ENCODE assay signal across 15 cellular contexts in the genomic region with DNA sequence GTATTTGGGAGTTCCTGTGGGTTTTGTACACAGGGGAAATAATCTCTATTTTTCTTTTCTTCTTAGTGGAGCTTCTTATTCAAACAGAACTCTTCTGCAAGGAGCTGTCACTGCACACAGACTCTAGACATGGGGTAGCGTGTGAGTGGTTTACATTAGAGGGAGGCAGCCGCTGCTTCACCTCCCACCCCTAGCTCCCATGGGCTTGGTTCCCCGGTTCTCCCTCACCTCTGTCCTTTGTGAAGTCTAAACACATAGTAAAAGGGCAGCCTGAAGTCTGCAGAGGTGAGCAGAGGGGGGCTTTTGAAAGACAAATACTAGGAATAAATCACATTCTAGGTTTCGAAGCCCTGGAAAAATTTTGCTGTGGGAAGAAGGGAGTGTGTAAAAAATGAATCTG. TPM values are rescaled to one million over a fixed set of nuclear protein-coding genes. Genes with fewer than 3 reads are reported as not detected.
DNase-seq lines count a peak whose midpoint lies in the region; ATAC-seq and TF ChIP-seq lines count a peak whose summit lies in the region.
"Had no signal": no experiment of that assay in that cellular context is flagged by ENCODE, and none has a peak within 500 bp of the region (broad histone marks: within the 10 kb centered on the region; RNA-seq: fewer than 3 reads in every experiment).

No MANE protein-coding gene starts in this region.

- no peaks in the 10 kb centered on the region for H3F3A ChIP-seq in GM23338 (replicated peaks; ENCODE audit: low read depth)

- WGBS in mesenchymal stem cell = 59% methylated on average over 3 of the region's 4 CpGs

- peaks cover 19% of the 10 kb centered on the region; the same call in 2 of the 3 replicates for H3K4me1 Mint-ChIP-seq in GM23338
- H3K4me1 Mint-ChIP-seq in activated T-cell treated with anti-CD3 and anti-CD28 coated beads, Interleukin-2, amount 50 U/mL, for 24 hours (ENCODE audit: low read depth) = no peaks in the 10 kb centered on the region
- H3K4me1 Mint-ChIP-seq: CD4-positive, CD25-positive, alpha-beta regulatory T cell had no signal

- H3K9me3 ChIP-seq in mesenchymal stem cell (ENCODE audit: control insufficient read depth, low read length) (no peaks in the 10 kb centered on the region), neuron (ENCODE audit: low read length) (no peaks in the 10 kb centered on the region)
- H3K9me3 ChIP-seq: BLaER1 treated with 17β-estradiol and CSF1 and Interleukin-3, amounts not matched to agents 10 nM and 100 nM had no signal

- no peak overlapping the region for H2BK12ac ChIP-seq in mesenchymal stem cell (ENCODE audit: low read length in 2 of 2)

- no peak overlapping the region for H2BK5ac ChIP-seq in mesenchymal stem cell (ENCODE audit: low read depth, low read length, poor library complexity, severe bottlenecking)

- H3K14ac ChIP-seq in mesenchymal stem cell (ENCODE audit: low read length in 2 of 2) = no peak overlapping the region

- no peak overlapping the region for H4K91ac ChIP-seq in mesenchymal stem cell (ENCODE audit: low read length)

- no peak for TF ChIP-seq CTCF in GM23338 (conservative IDR thresholded peaks at IDR 0.05; ENCODE audit: low read depth in 2 of 2)

- peaks cover 2% of the 10 kb centered on the region for H3K27me3 Mint-ChIP-seq in GM23338 (ENCODE audit: insufficient read depth, low read depth, poor library complexity)
- peaks cover 4% of the 10 kb centered on the region for H3K27me3 Mint-ChIP-seq in activated T-cell treated with anti-CD3 and anti-CD28 coated beads, Interleukin-2, amount 50 U/mL, for 24 hours

- H4K8ac ChIP-seq in mesenchymal stem cell (ENCODE audit: low read length) = no peak overlapping the region

- H3K27ac ChIP-seq in GM23338 (ENCODE audit: low read depth) (no peak overlapping the region), mesenchymal stem cell (ENCODE audit: low read length, poor library complexity, severe bottlenecking) (no peak overlapping the region)
- H3K27ac ChIP-seq: BLaER1 treated with 17β-estradiol and CSF1 and Interleukin-3, amounts not matched to agents 10 nM and 100 nM had no signal

- H3K27me3 ChIP-seq in GM23338 (ENCODE audit: insufficient read depth) = no peaks in the 10 kb centered on the region
- no peaks in the 10 kb centered on the region for H3K27me3 ChIP-seq in mesenchymal stem cell (ENCODE audit: control insufficient read depth in 1 of 2, insufficient read depth in 1 of 2, low read length in 2 of 2)
- H3K27me3 ChIP-seq in neuron (ENCODE audit: insufficient read depth, low read length) = no peaks in the 10 kb centered on the region
- H3K27me3 ChIP-seq: BLaER1 treated with 17β-estradiol and CSF1 and Interleukin-3, amounts not matched to agents 10 nM and 100 nM had no signal

- peak overlapping the region; percentile 35 for H2AK5ac ChIP-seq in mesenchymal stem cell (ENCODE audit: low read length, severe bottlenecking)

- no peak overlapping the region for H3K9ac ChIP-seq in mesenchymal stem cell (ENCODE audit: low read length)
- H3K9ac ChIP-seq: BLaER1 treated with 17β-estradiol and CSF1 and Interleukin-3, amounts not matched to agents 10 nM and 100 nM had no signal

- H3K79me2 ChIP-seq in GM23338 (replicated peaks; ENCODE audit: insufficient read depth) = no peaks in the 10 kb centered on the region

- H3K4me1 ChIP-seq in GM23338 (ENCODE audit: insufficient read depth) (peaks cover 8% of the 10 kb centered on the region; the same call in 1 of the 2 replicates), mesenchymal stem cell (ENCODE audit: control insufficient read depth, insufficient read depth, low read depth, low read length) (peaks cover 2% of the 10 kb centered on the region), neuron (ENCODE audit: insufficient read depth, low read length) (peaks cover 20% of the 10 kb centered on the region)
- H3K4me1 ChIP-seq: BLaER1 treated with 17β-estradiol and CSF1 and Interleukin-3, amounts not matched to agents 10 nM and 100 nM had no signal

- no peaks in the 10 kb centered on the region for H3K9me3 Mint-ChIP-seq in GM23338
- no peaks in the 10 kb centered on the region for H3K9me3 Mint-ChIP-seq in activated T-cell treated with anti-CD3 and anti-CD28 coated beads, Interleukin-2, amount 50 U/mL, for 24 hours
- H3K9me3 Mint-ChIP-seq: CD4-positive, CD25-positive, alpha-beta regulatory T cell had no signal

- H3K79me1 ChIP-seq in mesenchymal stem cell (replicated peaks; ENCODE audit: low read length, poor library complexity, severe bottlenecking) = no peaks in the 10 kb centered on the region

- H3K4me3 ChIP-seq in GM23338 = no peak overlapping the region
- no peak overlapping the region for H3K4me3 ChIP-seq in mesenchymal stem cell (ENCODE audit: insufficient read depth in 1 of 2, low read depth in 1 of 2, low read length in 2 of 2)
- H3K4me3 ChIP-seq in neuron (ENCODE audit: low read length) = no peak overlapping the region
- H3K4me3 ChIP-seq: BLaER1 treated with 17β-estradiol and CSF1 and Interleukin-3, amounts not matched to agents 10 nM and 100 nM; GM12878 had no signal

- no peak overlapping the region for H3K4me2 ChIP-seq in GM23338
- H3K4me2 ChIP-seq in mesenchymal stem cell (ENCODE audit: low read length, poor library complexity, severe bottlenecking) = no peak overlapping the region
- H3K4me2 ChIP-seq: BLaER1 treated with 17β-estradiol and CSF1 and Interleukin-3, amounts not matched to agents 10 nM and 100 nM had no signal

- H3K4me3 Mint-ChIP-seq in GM23338 = no peak overlapping the region
- no peak overlapping the region for H3K4me3 Mint-ChIP-seq in activated T-cell treated with anti-CD3 and anti-CD28 coated beads, Interleukin-2, amount 50 U/mL, for 24 hours
- H3K4me3 Mint-ChIP-seq: CD4-positive, CD25-positive, alpha-beta regulatory T cell had no signal

- H2BK15ac ChIP-seq in mesenchymal stem cell (ENCODE audit: low read depth, poor library complexity, severe bottlenecking) = no peak overlapping the region

- no peak for DNase-seq in GM23338 (ENCODE audit: low spot score)
- peak; percentile 45 for DNase-seq in NCI-H69 (lab: John Stamatoyannopoulos, UW)
- peak; percentile 21 for DNase-seq in mesenchymal stem cell
- no peak for DNase-seq in NCI-H526 treated with DMSO at 0.1 percent for 48 hours (lab: John Stamatoyannopoulos, UW)
- no peak for DNase-seq in activated gamma-delta T cell treated with Interleukin-2 at 50 U/mL for 16 hours
- DNase-seq in SHP77 (lab: John Stamatoyannopoulos, UW) = no peak
- DNase-seq in activated T-cell treated with anti-CD3 and anti-CD28 coated beads, Interleukin-2, amount 50 U/mL, for 24 hours = no peak
- DNase-seq: ACHN; CD4-positive, CD25-positive, alpha-beta regulatory T cell; HCEC 1CT had no signal

- H3K18ac ChIP-seq in mesenchymal stem cell (ENCODE audit: low read depth in 1 of 2, low read length in 2 of 2) = peak overlapping the region in 1 of 2 experiments; percentile 81

- H2AFZ ChIP-seq in GM23338 = peak overlapping the region; percentile 72; the same call in 1 of the 2 replicates
- H2AFZ ChIP-seq in mesenchymal stem cell (ENCODE audit: low read depth, low read length) = no peak overlapping the region
- peak overlapping the region; percentile 59 for H2AFZ ChIP-seq in neuron (ENCODE audit: low read depth, low read length)

- H3K36me3 ChIP-seq in GM23338 (ENCODE audit: insufficient read depth) (no peaks in the 10 kb centered on the region), mesenchymal stem cell (ENCODE audit: control insufficient read depth in 1 of 2, insufficient read depth in 2 of 2, low read depth in 1 of 2, low read length in 2 of 2) (no peaks in the 10 kb centered on the region), neuron (ENCODE audit: insufficient read depth, low read length) (no peaks in the 10 kb centered on the region)
- H3K36me3 ChIP-seq: BLaER1 treated with 17β-estradiol and CSF1 and Interleukin-3, amounts not matched to agents 10 nM and 100 nM had no signal

- no peak overlapping the region for H2BK120ac ChIP-seq in mesenchymal stem cell (ENCODE audit: low read depth, low read length)

- ATAC-seq in GM23338 = peak; percentile 52
- ATAC-seq: GM12878 had no signal

- H3K23ac ChIP-seq in mesenchymal stem cell (ENCODE audit: low read length in 2 of 2) = no peak overlapping the region

- no peaks in the 10 kb centered on the region for H4K20me1 ChIP-seq in GM23338 (replicated peaks; ENCODE audit: insufficient read depth)
- H4K20me1 ChIP-seq: BLaER1 treated with 17β-estradiol and CSF1 and Interleukin-3, amounts not matched to agents 10 nM and 100 nM had no signal

- no peak overlapping the region for H3K27ac Mint-ChIP-seq in GM23338
- H3K27ac Mint-ChIP-seq in activated T-cell treated with anti-CD3 and anti-CD28 coated beads, Interleukin-2, amount 50 U/mL, for 24 hours = no peak overlapping the region
- H3K27ac Mint-ChIP-seq: CD4-positive, CD25-positive, alpha-beta regulatory T cell had no signal

- H3K9me2 ChIP-seq in GM23338 (ENCODE audit: insufficient read depth) = no peaks in the 10 kb centered on the region

- no peaks in the 10 kb centered on the region for H3K36me3 Mint-ChIP-seq in GM23338 (ENCODE audit: low read depth)
- H3K36me3 Mint-ChIP-seq in activated T-cell treated with anti-CD3 and anti-CD28 coated beads, Interleukin-2, amount 50 U/mL, for 24 hours (ENCODE audit: low read depth) = no peaks in the 10 kb centered on the region
- H3K36me3 Mint-ChIP-seq: CD4-positive, CD25-positive, alpha-beta regulatory T cell had no signal

- H3K4ac ChIP-seq in mesenchymal stem cell (ENCODE audit: low read depth in 1 of 2, low read length in 2 of 2) = no peak overlapping the region

RNA-seq across cellular contexts. Expression of gene ASB4, which starts 5.5 kb away (rescaled TPM):
- not detected in 2 replicates for total RNA-seq in GM23338 (2014; rRNA removed; shearing (Covaris generic))
- polyA plus RNA-seq in GM23338 (2016; fragmentation: Nextera tagmentation; extraction: Ambion mirVana) = not detected in 2 replicates
- polyA plus RNA-seq in mesenchymal stem cell (2013, experiment 1 of 2) = 0.03 TPM
- polyA plus RNA-seq in mesenchymal stem cell (2013, experiment 2 of 2) = not detected
- total RNA-seq: A172; CD4-positive, CD25-positive, alpha-beta regulatory T cell; GM12878; H4 had no signal
- polyA plus RNA-seq: CD4-positive, CD25-positive, alpha-beta regulatory T cell had no signal

RNA-seq across cellular contexts. Expression of gene PON2, which starts 56.4 kb away (rescaled TPM):
- 30.8 and 39.4 TPM in 2 replicates for total RNA-seq in GM23338 (2014; rRNA removed; shearing (Covaris generic))
- 29.3 and 42.4 TPM in 2 replicates for polyA plus RNA-seq in GM23338 (2016; fragmentation: Nextera tagmentation; extraction: Ambion mirVana)
- polyA plus RNA-seq in mesenchymal stem cell (2013, experiment 1 of 2) = 141 TPM
- 142 TPM for polyA plus RNA-seq in mesenchymal stem cell (2013, experiment 2 of 2)

Comparison
In these comparisons a context has a peak if more than half of its experiments do, and no peak if none do; other contexts are left out.
1. DNase-seq: peak in NCI-H69 (single experiment) and mesenchymal stem cell (single experiment); none in GM23338 (single experiment), NCI-H526 treated with DMSO at 0.1 percent for 48 hours (single experiment), activated gamma-delta T cell treated with Interleukin-2 at 50 U/mL for 16 hours (single experiment), SHP77 (0 of 2) and activated T-cell treated with anti-CD3 and anti-CD28 coated beads, Interleukin-2, amount 50 U/mL, for 24 hours (single experiment).